ENCODE assay signal across 1 cellular context in the genomic region with DNA sequence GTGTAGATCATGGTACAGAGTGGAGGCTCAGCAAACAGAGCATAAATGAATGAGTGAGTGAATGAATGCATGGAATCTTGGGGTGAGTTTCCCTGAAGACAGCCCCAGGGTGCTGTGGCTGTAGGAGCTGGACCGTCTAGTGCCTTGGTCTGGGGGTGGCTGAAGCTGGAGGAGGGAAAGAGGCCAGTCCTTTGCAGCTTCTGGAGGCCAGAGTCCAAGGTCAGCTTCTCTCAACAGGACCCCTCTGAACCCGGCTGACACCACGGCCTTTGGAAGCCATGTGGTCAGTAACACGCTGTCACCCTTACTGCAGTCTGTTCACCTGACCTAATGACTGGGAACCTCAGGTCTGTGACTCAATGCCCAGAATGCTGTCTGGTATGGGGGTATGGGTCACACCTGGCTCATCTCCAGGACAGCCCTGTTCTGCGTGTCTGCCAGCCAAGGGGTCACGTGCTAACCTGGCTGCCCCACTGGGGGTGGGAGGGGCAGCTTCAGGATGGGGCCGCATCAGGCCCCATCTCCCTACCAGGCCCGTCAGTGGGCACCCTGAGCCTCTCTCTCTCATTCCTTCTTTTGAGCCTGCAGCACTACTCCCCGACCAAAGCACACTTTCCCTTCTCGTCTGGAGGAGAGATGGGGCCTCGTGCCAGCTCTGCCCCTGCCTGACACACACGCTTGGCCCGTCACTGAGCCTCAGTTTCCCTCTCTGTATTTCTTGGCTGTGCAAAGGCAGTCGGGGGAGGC.
TF ChIP-seq lines count a peak whose summit lies in the region.

No MANE protein-coding gene starts in this region.

TF ChIP-seq in HepG2, 621 proteins besides CTCF, POLR2A, EP300 and RAD21 (continued from another document and continues in another):
- TF ChIP-seq, protein P1, sequence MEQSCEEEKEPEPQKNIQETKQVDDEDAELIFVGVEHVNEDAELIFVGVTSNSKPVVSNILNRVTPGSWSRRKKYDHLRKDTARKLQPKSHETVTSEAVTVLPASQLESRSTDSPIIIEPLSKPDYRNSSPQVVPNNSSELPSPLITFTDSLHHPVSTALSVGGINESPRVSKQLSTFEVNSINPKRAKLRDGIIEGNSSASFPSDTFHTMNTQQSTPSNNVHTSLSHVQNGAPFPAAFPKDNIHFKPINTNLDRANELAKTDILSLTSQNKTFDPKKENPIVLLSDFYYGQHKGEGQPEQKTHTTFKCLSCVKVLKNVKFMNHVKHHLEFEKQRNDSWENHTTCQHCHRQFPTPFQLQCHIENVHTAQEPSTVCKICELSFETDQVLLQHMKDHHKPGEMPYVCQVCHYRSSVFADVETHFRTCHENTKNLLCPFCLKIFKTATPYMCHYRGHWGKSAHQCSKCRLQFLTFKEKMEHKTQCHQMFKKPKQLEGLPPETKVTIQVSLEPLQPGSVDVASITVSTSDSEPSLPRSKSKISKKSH (CRISPR knock-in tag; IDR thresholded peaks at IDR 0.05; ENCODE audit: borderline replicate concordance), result peak; percentile 15; the same call in 1 of the 2 replicates
- TF ChIP-seq ZNF558 (CRISPR knock-in tag; IDR thresholded peaks at IDR 0.05; ENCODE audit: borderline replicate concordance) (no peak), ARID4A (CRISPR knock-in tag; IDR thresholded peaks at IDR 0.05; ENCODE audit: borderline replicate concordance) (peak; percentile 83; the same call in 1 of the 2 replicates), UBTF (CRISPR knock-in tag; IDR thresholded peaks at IDR 0.05) (peak; percentile 65), TBX3 (IDR thresholded peaks at IDR 0.05; ENCODE audit: borderline replicate concordance) (peak; percentile 74; the same call in 1 of the 2 replicates), HES4 (CRISPR knock-in tag; IDR thresholded peaks at IDR 0.05; ENCODE audit: borderline replicate concordance) (0 out of 2 replicates have a peak, but pooled peaks have one; percentile 52), ZNF12 (CRISPR knock-in tag; IDR thresholded peaks at IDR 0.05) (0 out of 2 replicates have a peak, but pooled peaks have one; percentile 19), ZNF768 (CRISPR knock-in tag; IDR thresholded peaks at IDR 0.05) (no peak; the same call in 1 of the 2 replicates), MIER3 (CRISPR knock-in tag; IDR thresholded peaks at IDR 0.05; ENCODE audit: borderline replicate concordance) (peak; percentile 91; the same call in 1 of the 2 replicates), HOXA9 (CRISPR knock-in tag; IDR thresholded peaks at IDR 0.05; ENCODE audit: borderline replicate concordance) (no peak), ZNF577 (CRISPR knock-in tag; IDR thresholded peaks at IDR 0.05; ENCODE audit: borderline replicate concordance, low read depth) (no peak), ZNF329 (CRISPR knock-in tag; IDR thresholded peaks at IDR 0.05; ENCODE audit: low read depth) (peak; percentile 50; the same call in 1 of the 2 replicates), SALL2 (CRISPR knock-in tag; IDR thresholded peaks at IDR 0.05) (peak; percentile 10; the same call in 1 of the 2 replicates), MNT (IDR thresholded peaks at IDR 0.05) (peak; percentile 81), CREM (IDR thresholded peaks at IDR 0.05) (peak; percentile 74), CREM (CRISPR knock-in tag; IDR thresholded peaks at IDR 0.05) (no peak), GFI1 (CRISPR knock-in tag; IDR thresholded peaks at IDR 0.05; ENCODE audit: borderline replicate concordance) (peak; percentile 79), NFYB (CRISPR knock-in tag; IDR thresholded peaks at IDR 0.05) (no peak), ZNF792 (CRISPR knock-in tag; IDR thresholded peaks at IDR 0.05) (peak; percentile 92; the same call in 1 of the 2 replicates), PAF1 (CRISPR knock-in tag; IDR thresholded peaks at IDR 0.05) (no peak), SMAD1 (CRISPR knock-in tag; IDR thresholded peaks at IDR 0.05; ENCODE audit: borderline replicate concordance, low read depth) (peak; percentile 82; the same call in 1 of the 2 replicates), ZNF24 (IDR thresholded peaks at IDR 0.05) (peak; percentile 94), TCF12 (IDR thresholded peaks at IDR 0.05) (no peak), TCF12 (CRISPR knock-in tag; IDR thresholded peaks at IDR 0.05) (peak; percentile 92), ZNF10 (CRISPR knock-in tag; IDR thresholded peaks at IDR 0.05; ENCODE audit: borderline replicate concordance, low read depth) (no peak), ZNF646 (CRISPR knock-in tag; IDR thresholded peaks at IDR 0.05) (peak; percentile 91), TFDP1 (CRISPR knock-in tag; IDR thresholded peaks at IDR 0.05; ENCODE audit: borderline replicate concordance) (peak; percentile 44; the same call in 1 of the 2 replicates), MIER2 (CRISPR knock-in tag; IDR thresholded peaks at IDR 0.05) (peak; percentile 59; the same call in 1 of the 2 replicates), ZNF333 (CRISPR knock-in tag; IDR thresholded peaks at IDR 0.05; ENCODE audit: borderline replicate concordance) (peak; percentile 57; the same call in 1 of the 2 replicates), ZNF678 (CRISPR knock-in tag; IDR thresholded peaks at IDR 0.05) (no peak; the same call in 1 of the 2 replicates), ZBTB7A (CRISPR knock-in tag; IDR thresholded peaks at IDR 0.05) (peak; percentile 87), TARDBP (CRISPR knock-in tag; IDR thresholded peaks at IDR 0.05) (peak; percentile 78; the same call in 1 of the 2 replicates), NFKBIZ (CRISPR knock-in tag; IDR thresholded peaks at IDR 0.05) (peak; percentile 76), FOXA3 (CRISPR knock-in tag; IDR thresholded peaks at IDR 0.05) (peak; percentile 84), NCOR1 (IDR thresholded peaks at IDR 0.05; ENCODE audit: borderline replicate concordance, low read length) (peak; percentile 68), RXRB (CRISPR knock-in tag; IDR thresholded peaks at IDR 0.05; ENCODE audit: borderline replicate concordance) (peak; percentile 97), ZNF235 (CRISPR knock-in tag; IDR thresholded peaks at IDR 0.05; ENCODE audit: borderline replicate concordance) (no peak), TFAP4 (IDR thresholded peaks at IDR 0.05; ENCODE audit: borderline replicate concordance, low read depth) (peak; percentile 87), SRY (CRISPR knock-in tag; IDR thresholded peaks at IDR 0.05) (no peak), ZMYM3 (CRISPR knock-in tag; IDR thresholded peaks at IDR 0.05) (peak; percentile 55; the same call in 1 of the 2 replicates), ZMYM2 (CRISPR knock-in tag; IDR thresholded peaks at IDR 0.05) (peak; percentile 19)
